In the genomic region with DNA sequence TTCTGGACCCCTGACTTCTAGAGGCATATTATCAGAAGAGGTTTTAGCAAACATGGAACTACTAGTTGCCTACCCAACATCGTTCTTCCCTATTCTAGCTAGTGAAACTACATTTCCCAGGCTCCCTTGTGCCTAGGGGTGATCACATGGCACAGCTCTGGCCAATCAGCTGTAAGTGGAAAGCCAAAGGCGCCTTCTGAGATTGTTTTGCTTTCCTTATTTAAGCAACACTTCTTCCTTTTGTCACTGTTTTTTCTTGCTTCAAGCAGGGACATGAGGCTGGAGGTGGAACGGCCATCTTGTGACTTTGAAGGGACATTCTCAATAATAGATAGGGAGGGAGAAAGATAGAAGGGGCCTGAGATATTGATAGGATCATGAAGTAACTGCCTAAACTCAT, we compare ENCODE assay signal across 10 cellular contexts.
DNase-seq lines count a peak whose midpoint lies in the region; ATAC-seq and TF ChIP-seq lines count a peak whose summit lies in the region.
"Had no signal": no experiment of that assay in that cellular context is flagged by ENCODE, and none has a peak within 500 bp of the region (broad histone marks: within the 10 kb centered on the region; RNA-seq: fewer than 3 reads in every experiment).

No MANE protein-coding gene starts in this region.

- no CpG with 5 or more reads among the region's 3 CpGs for WGBS in H9 (ENCODE audit: extremely low coverage, insufficient read length, low lambda C conversion rate)

- H4K5ac ChIP-seq in H9 (ENCODE audit: insufficient read length, low read depth, low read length) = no peak overlapping the region

- H2BK12ac ChIP-seq in H9 (ENCODE audit: insufficient read length, low read depth, low read length) = no peak overlapping the region

- H4K91ac ChIP-seq in H9 (ENCODE audit: insufficient read length, low read depth, low read length) = no peak overlapping the region

- H2AK5ac ChIP-seq in H9 (ENCODE audit: insufficient read length, low read length) = no peak overlapping the region

- no peak overlapping the region for H2BK5ac ChIP-seq in H9 (ENCODE audit: insufficient read length, low read length)

- no peak overlapping the region for H2BK20ac ChIP-seq in H9 (ENCODE audit: low read depth, low read length, poor library complexity, severe bottlenecking)

- H3K27me3 Mint-ChIP-seq in H9 (ENCODE audit: low read depth) = no peaks in the 10 kb centered on the region
- H3K27me3 Mint-ChIP-seq: activated CD4-positive, alpha-beta T cell treated with anti-CD3 and anti-CD28 coated beads, Interleukin-2, amount 10 ng/mL, durations not matched to agents 24 days and 14 days had no signal

- H3K4me3 ChIP-seq in SJCRH30 (no peak overlapping the region), foreskin fibroblast (ENCODE audit: low read depth in 1 of 2, low read length in 2 of 2) (no peak overlapping the region)

- H3K9me3 ChIP-seq in H9 (ENCODE audit: control insufficient read depth, low read depth, low read length) = peaks cover 5% of the 10 kb centered on the region
- H3K9me3 ChIP-seq in SJCRH30 (replicated peaks) = no peaks in the 10 kb centered on the region

- no peaks in the 10 kb centered on the region for H3K36me3 ChIP-seq in SJCRH30

- DNase-seq in D341Med (ENCODE audit: low spot score) = peak; percentile 50
- peak; percentile 81 for DNase-seq in H9
- DNase-seq in SJCRH30 = peak; percentile 56 to 76
- peak; percentile 2 to 10 for DNase-seq in foreskin fibroblast
- DNase-seq in NCI-H2107 treated with DMSO at 0.1 percent for 48 hours (lab: John Stamatoyannopoulos, UW; ENCODE audit: unreplicated experiment) = no peak
- DNase-seq: activated CD4-positive, alpha-beta T cell treated with anti-CD3 and anti-CD28 coated beads, Interleukin-2, amount 10 ng/mL, durations not matched to agents 24 days and 14 days; nephron progenitor cell had no signal

- no peaks in the 10 kb centered on the region for H3K79me1 ChIP-seq in H9 (ENCODE audit: insufficient read depth, low read depth, low read length, poor library complexity, severe bottlenecking)

- no peaks in the 10 kb centered on the region for H3K23me2 ChIP-seq in H9 (ENCODE audit: insufficient read length, low read depth, low read length, poor library complexity, severe bottlenecking)

- H2AFZ ChIP-seq in H9 (ENCODE audit: low read length) = peak overlapping the region; percentile 99

- peaks cover 18 to 19% of the 10 kb centered on the region in 2 experiments for H3K4me1 Mint-ChIP-seq in H9
- H3K4me1 Mint-ChIP-seq: activated CD4-positive, alpha-beta T cell treated with anti-CD3 and anti-CD28 coated beads, Interleukin-2, amount 10 ng/mL, durations not matched to agents 24 days and 14 days had no signal

- no peak overlapping the region for H2BK120ac ChIP-seq in H9 (ENCODE audit: low read depth, low read length, poor library complexity, severe bottlenecking)

- peaks cover 18 to 19% of the 10 kb centered on the region in 2 experiments for H3K9me3 Mint-ChIP-seq in H9

- H4K8ac ChIP-seq in H9 (replicated peaks; ENCODE audit: insufficient read length, low read depth, low read length) = no peak overlapping the region

- H3K27me3 ChIP-seq in H9 (ENCODE audit: insufficient read depth, low read length) (no peaks in the 10 kb centered on the region), SJCRH30 (no peaks in the 10 kb centered on the region)

- H3K4me1 ChIP-seq in H9 (ENCODE audit: insufficient read depth, low read length) = peaks cover 9% of the 10 kb centered on the region; the same call in 1 of the 2 replicates
- peaks cover 26% of the 10 kb centered on the region for H3K4me1 ChIP-seq in SJCRH30

- H3K4me3 Mint-ChIP-seq in H9 = no peak overlapping the region
- H3K4me3 Mint-ChIP-seq: activated CD4-positive, alpha-beta T cell treated with anti-CD3 and anti-CD28 coated beads, Interleukin-2, amount 10 ng/mL, durations not matched to agents 24 days and 14 days; nephron progenitor cell had no signal

- no peak overlapping the region for H2BK15ac ChIP-seq in H9 (ENCODE audit: low read depth, low read length)

- no peak overlapping the region for H3K4me2 ChIP-seq in H9 (ENCODE audit: insufficient read depth, insufficient read length, low read length)

- H3K4ac ChIP-seq in H9 (ENCODE audit: low read depth, low read length) = no peak overlapping the region

- no peaks in the 10 kb centered on the region for H3K79me2 ChIP-seq in H9 (ENCODE audit: insufficient read depth, low read length)

- no peak overlapping the region for H3T11ph ChIP-seq in H9 (ENCODE audit: low read length)

- H3K23ac ChIP-seq in H9 (ENCODE audit: insufficient read length, low read depth, low read length) = no peak overlapping the region

- no peak overlapping the region for H3K56ac ChIP-seq in H9 (ENCODE audit: insufficient read length, low read depth, low read length)

- H3K36me3 Mint-ChIP-seq in H9 (ENCODE audit: insufficient read depth in 1 of 3, low read depth in 3 of 3) = peaks cover 8 to 22% (median 14%) of the 10 kb centered on the region in 3 experiments

- TF ChIP-seq CTCF in H9 (conservative IDR thresholded peaks at IDR 0.05) (no peak), foreskin fibroblast (IDR thresholded peaks at IDR 0.05; ENCODE audit: low read depth, low read length) (no peak)

- ATAC-seq in GM18907 (IDR thresholded peaks at IDR 0.05; ENCODE audit: unreplicated experiment) (no peak), GM21447 (IDR thresholded peaks at IDR 0.05; ENCODE audit: unreplicated experiment) (no peak), GM18502 (IDR thresholded peaks at IDR 0.05; ENCODE audit: poor library complexity, unreplicated experiment) (no peak)

- no peak overlapping the region for H3K18ac ChIP-seq in H9 (ENCODE audit: insufficient read length, low read depth, low read length)

- H3K14ac ChIP-seq in H9 (ENCODE audit: insufficient read depth, low read length) = no peak overlapping the region

- H3K27ac ChIP-seq in H9 (ENCODE audit: insufficient read length, low read depth, low read length) = peak overlapping the region; percentile 72
- peak overlapping the region; percentile 82 for H3K27ac ChIP-seq in SJCRH30

- H3K27ac Mint-ChIP-seq in H9 = peak overlapping the region in 1 of 3 experiments; percentile 59; a peak in 2 of 7 replicates
- H3K27ac Mint-ChIP-seq: activated CD4-positive, alpha-beta T cell treated with anti-CD3 and anti-CD28 coated beads, Interleukin-2, amount 10 ng/mL, durations not matched to agents 24 days and 14 days; nephron progenitor cell had no signal

- no peaks in the 10 kb centered on the region for H4K20me1 ChIP-seq in H9 (ENCODE audit: control insufficient read depth, insufficient read depth, insufficient read length)

- H3K9ac ChIP-seq in H9 (ENCODE audit: extremely low read depth, insufficient read length, low read length) = no peak overlapping the region
